In the genomic region with DNA sequence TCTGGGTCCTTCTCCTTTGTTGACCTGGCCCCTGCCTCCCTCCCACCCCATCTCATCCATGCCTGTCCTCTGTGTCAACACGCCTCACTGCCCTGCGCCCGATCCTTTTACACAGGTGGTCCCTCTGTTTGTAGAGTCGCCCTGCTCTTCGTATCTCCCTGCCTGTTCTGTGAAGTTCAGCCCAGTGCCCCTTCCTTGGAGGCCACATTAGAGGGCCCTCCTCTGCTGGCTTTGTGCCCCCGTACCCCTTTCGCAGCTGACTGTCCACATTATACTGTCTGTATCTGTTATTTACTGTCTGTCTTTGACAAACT, we compare ENCODE assay signal across 1 cellular context.
TF ChIP-seq lines count a peak whose summit lies in the region.

No MANE protein-coding gene starts in this region.

TF ChIP-seq in HepG2, 621 proteins besides CTCF, POLR2A, EP300 and RAD21 (continued from another document and continues in another):
- TF ChIP-seq, protein P1, sequence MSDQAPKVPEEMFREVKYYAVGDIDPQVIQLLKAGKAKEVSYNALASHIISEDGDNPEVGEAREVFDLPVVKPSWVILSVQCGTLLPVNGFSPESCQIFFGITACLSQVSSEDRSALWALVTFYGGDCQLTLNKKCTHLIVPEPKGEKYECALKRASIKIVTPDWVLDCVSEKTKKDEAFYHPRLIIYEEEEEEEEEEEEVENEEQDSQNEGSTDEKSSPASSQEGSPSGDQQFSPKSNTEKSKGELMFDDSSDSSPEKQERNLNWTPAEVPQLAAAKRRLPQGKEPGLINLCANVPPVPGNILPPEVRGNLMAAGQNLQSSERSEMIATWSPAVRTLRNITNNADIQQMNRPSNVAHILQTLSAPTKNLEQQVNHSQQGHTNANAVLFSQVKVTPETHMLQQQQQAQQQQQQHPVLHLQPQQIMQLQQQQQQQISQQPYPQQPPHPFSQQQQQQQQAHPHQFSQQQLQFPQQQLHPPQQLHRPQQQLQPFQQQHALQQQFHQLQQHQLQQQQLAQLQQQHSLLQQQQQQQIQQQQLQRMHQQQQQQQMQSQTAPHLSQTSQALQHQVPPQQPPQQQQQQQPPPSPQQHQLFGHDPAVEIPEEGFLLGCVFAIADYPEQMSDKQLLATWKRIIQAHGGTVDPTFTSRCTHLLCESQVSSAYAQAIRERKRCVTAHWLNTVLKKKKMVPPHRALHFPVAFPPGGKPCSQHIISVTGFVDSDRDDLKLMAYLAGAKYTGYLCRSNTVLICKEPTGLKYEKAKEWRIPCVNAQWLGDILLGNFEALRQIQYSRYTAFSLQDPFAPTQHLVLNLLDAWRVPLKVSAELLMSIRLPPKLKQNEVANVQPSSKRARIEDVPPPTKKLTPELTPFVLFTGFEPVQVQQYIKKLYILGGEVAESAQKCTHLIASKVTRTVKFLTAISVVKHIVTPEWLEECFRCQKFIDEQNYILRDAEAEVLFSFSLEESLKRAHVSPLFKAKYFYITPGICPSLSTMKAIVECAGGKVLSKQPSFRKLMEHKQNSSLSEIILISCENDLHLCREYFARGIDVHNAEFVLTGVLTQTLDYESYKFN (CRISPR knock-in tag; conservative IDR thresholded peaks at IDR 0.05): peak; percentile 47; the same call in 1 of the 2 replicates
- TF ChIP-seq, protein P2, sequence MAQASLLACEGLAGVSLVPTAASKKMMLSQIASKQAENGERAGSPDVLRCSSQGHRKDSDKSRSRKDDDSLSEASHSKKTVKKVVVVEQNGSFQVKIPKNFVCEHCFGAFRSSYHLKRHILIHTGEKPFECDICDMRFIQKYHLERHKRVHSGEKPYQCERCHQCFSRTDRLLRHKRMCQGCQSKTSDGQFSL (CRISPR knock-in tag; IDR thresholded peaks at IDR 0.05): no peak
- TF ChIP-seq NR2F2 (IDR thresholded peaks at IDR 0.05; ENCODE audit: borderline replicate concordance, low read depth): no peak; the same call in 1 of the 2 replicates
- peak; percentile 23; the same call in 1 of the 2 replicates for TF ChIP-seq FOSL2 (CRISPR knock-in tag; IDR thresholded peaks at IDR 0.05)
- TF ChIP-seq, protein P3, sequence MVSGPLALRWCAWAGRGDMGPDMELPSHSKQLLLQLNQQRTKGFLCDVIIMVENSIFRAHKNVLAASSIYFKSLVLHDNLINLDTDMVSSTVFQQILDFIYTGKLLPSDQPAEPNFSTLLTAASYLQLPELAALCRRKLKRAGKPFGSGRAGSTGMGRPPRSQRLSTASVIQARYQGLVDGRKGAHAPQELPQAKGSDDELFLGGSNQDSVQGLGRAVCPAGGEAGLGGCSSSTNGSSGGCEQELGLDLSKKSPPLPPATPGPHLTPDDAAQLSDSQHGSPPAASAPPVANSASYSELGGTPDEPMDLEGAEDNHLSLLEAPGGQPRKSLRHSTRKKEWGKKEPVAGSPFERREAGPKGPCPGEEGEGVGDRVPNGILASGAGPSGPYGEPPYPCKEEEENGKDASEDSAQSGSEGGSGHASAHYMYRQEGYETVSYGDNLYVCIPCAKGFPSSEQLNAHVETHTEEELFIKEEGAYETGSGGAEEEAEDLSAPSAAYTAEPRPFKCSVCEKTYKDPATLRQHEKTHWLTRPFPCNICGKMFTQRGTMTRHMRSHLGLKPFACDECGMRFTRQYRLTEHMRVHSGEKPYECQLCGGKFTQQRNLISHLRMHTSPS (CRISPR knock-in tag; IDR thresholded peaks at IDR 0.05; ENCODE audit: low read depth): no peak
- no peak for TF ChIP-seq ZMYM4 (CRISPR knock-in tag; IDR thresholded peaks at IDR 0.05)
- no peak for TF ChIP-seq NFE2 (CRISPR knock-in tag; IDR thresholded peaks at IDR 0.05)
- TF ChIP-seq ZNF781 (CRISPR knock-in tag; IDR thresholded peaks at IDR 0.05; ENCODE audit: borderline replicate concordance, not compliant biosample characterization): no peak
- TF ChIP-seq ZC3H13 (CRISPR knock-in tag; IDR thresholded peaks at IDR 0.05): no peak
- TF ChIP-seq ETV6 (CRISPR knock-in tag; conservative IDR thresholded peaks at IDR 0.05): no peak
- TF ChIP-seq ZNF234 (CRISPR knock-in tag; conservative IDR thresholded peaks at IDR 0.05): no peak
- TF ChIP-seq ZNF776 (CRISPR knock-in tag; IDR thresholded peaks at IDR 0.05): no peak
- TF ChIP-seq ZBTB20 (CRISPR knock-in tag; IDR thresholded peaks at IDR 0.05; ENCODE audit: borderline replicate concordance, low read depth): no peak
- TF ChIP-seq ZNF614 (CRISPR knock-in tag; IDR thresholded peaks at IDR 0.05; ENCODE audit: borderline replicate concordance): 0 out of 2 replicates have a peak, but pooled peaks have one; percentile 19
- peak; percentile 51 for TF ChIP-seq GATAD2A (CRISPR knock-in tag; IDR thresholded peaks at IDR 0.05)
- TF ChIP-seq, protein P4, sequence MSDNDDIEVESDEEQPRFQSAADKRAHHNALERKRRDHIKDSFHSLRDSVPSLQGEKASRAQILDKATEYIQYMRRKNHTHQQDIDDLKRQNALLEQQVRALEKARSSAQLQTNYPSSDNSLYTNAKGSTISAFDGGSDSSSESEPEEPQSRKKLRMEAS (IDR thresholded peaks at IDR 0.05): no peak
- peak; percentile 17; the same call in 1 of the 2 replicates for TF ChIP-seq SAP130 (CRISPR knock-in tag; IDR thresholded peaks at IDR 0.05; ENCODE audit: low read depth)
- TF ChIP-seq, protein P5, sequence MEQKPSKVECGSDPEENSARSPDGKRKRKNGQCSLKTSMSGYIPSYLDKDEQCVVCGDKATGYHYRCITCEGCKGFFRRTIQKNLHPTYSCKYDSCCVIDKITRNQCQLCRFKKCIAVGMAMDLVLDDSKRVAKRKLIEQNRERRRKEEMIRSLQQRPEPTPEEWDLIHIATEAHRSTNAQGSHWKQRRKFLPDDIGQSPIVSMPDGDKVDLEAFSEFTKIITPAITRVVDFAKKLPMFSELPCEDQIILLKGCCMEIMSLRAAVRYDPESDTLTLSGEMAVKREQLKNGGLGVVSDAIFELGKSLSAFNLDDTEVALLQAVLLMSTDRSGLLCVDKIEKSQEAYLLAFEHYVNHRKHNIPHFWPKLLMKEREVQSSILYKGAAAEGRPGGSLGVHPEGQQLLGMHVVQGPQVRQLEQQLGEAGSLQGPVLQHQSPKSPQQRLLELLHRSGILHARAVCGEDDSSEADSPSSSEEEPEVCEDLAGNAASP (CRISPR knock-in tag; IDR thresholded peaks at IDR 0.05; ENCODE audit: borderline replicate concordance): no peak
- TF ChIP-seq HOXD1 (CRISPR knock-in tag; IDR thresholded peaks at IDR 0.05): no peak
- no peak for TF ChIP-seq MAFF (IDR thresholded peaks at IDR 0.05; ENCODE audit: low read depth, low read length)
- TF ChIP-seq, protein P6, sequence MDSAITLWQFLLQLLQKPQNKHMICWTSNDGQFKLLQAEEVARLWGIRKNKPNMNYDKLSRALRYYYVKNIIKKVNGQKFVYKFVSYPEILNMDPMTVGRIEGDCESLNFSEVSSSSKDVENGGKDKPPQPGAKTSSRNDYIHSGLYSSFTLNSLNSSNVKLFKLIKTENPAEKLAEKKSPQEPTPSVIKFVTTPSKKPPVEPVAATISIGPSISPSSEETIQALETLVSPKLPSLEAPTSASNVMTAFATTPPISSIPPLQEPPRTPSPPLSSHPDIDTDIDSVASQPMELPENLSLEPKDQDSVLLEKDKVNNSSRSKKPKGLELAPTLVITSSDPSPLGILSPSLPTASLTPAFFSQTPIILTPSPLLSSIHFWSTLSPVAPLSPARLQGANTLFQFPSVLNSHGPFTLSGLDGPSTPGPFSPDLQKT (CRISPR knock-in tag; IDR thresholded peaks at IDR 0.05; ENCODE audit: borderline replicate concordance): no peak
- TF ChIP-seq NCOR1 (IDR thresholded peaks at IDR 0.05; ENCODE audit: borderline replicate concordance, low read length): 0 out of 2 replicates have a peak, but pooled peaks have one; percentile 22
- TF ChIP-seq, protein P7, sequence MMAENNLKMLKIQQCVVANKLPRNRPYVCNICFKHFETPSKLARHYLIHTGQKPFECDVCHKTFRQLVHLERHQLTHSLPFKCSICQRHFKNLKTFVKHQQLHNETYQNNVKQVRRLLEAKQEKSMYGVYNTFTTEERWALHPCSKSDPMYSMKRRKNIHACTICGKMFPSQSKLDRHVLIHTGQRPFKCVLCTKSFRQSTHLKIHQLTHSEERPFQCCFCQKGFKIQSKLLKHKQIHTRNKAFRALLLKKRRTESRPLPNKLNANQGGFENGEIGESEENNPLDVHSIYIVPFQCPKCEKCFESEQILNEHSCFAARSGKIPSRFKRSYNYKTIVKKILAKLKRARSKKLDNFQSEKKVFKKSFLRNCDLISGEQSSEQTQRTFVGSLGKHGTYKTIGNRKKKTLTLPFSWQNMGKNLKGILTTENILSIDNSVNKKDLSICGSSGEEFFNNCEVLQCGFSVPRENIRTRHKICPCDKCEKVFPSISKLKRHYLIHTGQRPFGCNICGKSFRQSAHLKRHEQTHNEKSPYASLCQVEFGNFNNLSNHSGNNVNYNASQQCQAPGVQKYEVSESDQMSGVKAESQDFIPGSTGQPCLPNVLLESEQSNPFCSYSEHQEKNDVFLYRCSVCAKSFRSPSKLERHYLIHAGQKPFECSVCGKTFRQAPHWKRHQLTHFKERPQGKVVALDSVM (CRISPR knock-in tag; IDR thresholded peaks at IDR 0.05): no peak
- peak; percentile 84 for TF ChIP-seq FOXA3 (CRISPR knock-in tag; IDR thresholded peaks at IDR 0.05)
- TF ChIP-seq NFIB (CRISPR knock-in tag; IDR thresholded peaks at IDR 0.05; ENCODE audit: borderline replicate concordance): no peak
- TF ChIP-seq, protein P8, sequence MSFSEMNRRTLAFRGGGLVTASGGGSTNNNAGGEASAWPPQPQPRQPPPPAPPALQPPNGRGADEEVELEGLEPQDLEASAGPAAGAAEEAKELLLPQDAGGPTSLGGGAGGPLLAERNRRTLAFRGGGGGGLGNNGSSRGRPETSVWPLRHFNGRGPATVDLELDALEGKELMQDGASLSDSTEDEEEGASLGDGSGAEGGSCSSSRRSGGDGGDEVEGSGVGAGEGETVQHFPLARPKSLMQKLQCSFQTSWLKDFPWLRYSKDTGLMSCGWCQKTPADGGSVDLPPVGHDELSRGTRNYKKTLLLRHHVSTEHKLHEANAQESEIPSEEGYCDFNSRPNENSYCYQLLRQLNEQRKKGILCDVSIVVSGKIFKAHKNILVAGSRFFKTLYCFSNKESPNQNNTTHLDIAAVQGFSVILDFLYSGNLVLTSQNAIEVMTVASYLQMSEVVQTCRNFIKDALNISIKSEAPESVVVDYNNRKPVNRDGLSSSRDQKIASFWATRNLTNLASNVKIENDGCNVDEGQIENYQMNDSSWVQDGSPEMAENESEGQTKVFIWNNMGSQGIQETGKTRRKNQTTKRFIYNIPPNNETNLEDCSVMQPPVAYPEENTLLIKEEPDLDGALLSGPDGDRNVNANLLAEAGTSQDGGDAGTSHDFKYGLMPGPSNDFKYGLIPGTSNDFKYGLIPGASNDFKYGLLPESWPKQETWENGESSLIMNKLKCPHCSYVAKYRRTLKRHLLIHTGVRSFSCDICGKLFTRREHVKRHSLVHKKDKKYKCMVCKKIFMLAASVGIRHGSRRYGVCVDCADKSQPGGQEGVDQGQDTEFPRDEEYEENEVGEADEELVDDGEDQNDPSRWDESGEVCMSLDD (CRISPR knock-in tag; IDR thresholded peaks at IDR 0.05; ENCODE audit: borderline replicate concordance): no peak
- TF ChIP-seq ZFP36L1 (CRISPR knock-in tag; IDR thresholded peaks at IDR 0.05): no peak
- no peak for TF ChIP-seq SMARCE1 (IDR thresholded peaks at IDR 0.05; ENCODE audit: borderline replicate concordance)
- TF ChIP-seq, protein P9, sequence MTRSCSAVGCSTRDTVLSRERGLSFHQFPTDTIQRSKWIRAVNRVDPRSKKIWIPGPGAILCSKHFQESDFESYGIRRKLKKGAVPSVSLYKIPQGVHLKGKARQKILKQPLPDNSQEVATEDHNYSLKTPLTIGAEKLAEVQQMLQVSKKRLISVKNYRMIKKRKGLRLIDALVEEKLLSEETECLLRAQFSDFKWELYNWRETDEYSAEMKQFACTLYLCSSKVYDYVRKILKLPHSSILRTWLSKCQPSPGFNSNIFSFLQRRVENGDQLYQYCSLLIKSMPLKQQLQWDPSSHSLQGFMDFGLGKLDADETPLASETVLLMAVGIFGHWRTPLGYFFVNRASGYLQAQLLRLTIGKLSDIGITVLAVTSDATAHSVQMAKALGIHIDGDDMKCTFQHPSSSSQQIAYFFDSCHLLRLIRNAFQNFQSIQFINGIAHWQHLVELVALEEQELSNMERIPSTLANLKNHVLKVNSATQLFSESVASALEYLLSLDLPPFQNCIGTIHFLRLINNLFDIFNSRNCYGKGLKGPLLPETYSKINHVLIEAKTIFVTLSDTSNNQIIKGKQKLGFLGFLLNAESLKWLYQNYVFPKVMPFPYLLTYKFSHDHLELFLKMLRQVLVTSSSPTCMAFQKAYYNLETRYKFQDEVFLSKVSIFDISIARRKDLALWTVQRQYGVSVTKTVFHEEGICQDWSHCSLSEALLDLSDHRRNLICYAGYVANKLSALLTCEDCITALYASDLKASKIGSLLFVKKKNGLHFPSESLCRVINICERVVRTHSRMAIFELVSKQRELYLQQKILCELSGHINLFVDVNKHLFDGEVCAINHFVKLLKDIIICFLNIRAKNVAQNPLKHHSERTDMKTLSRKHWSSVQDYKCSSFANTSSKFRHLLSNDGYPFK (CRISPR knock-in tag; IDR thresholded peaks at IDR 0.05; ENCODE audit: borderline replicate concordance): no peak
- no peak for TF ChIP-seq FOXA1 (IDR thresholded peaks at IDR 0.05)
- TF ChIP-seq FOXA1 (CRISPR knock-in tag; IDR thresholded peaks at IDR 0.05): peak; percentile 89
- no peak for TF ChIP-seq ZNF496 (CRISPR knock-in tag; IDR thresholded peaks at IDR 0.05; ENCODE audit: insufficient replicate concordance)
- TF ChIP-seq ZNF335 (CRISPR knock-in tag; IDR thresholded peaks at IDR 0.05): no peak; the same call in 1 of the 2 replicates
- 0 out of 2 replicates have a peak, but pooled peaks have one; percentile 2 for TF ChIP-seq ETV5 (CRISPR knock-in tag; IDR thresholded peaks at IDR 0.05; ENCODE audit: borderline replicate concordance)
- TF ChIP-seq FOXO1 (CRISPR knock-in tag; IDR thresholded peaks at IDR 0.05): 0 out of 2 replicates have a peak, but pooled peaks have one; percentile 30
- no peak for TF ChIP-seq NFATC3 (CRISPR knock-in tag; IDR thresholded peaks at IDR 0.05)
- TF ChIP-seq, protein P10, sequence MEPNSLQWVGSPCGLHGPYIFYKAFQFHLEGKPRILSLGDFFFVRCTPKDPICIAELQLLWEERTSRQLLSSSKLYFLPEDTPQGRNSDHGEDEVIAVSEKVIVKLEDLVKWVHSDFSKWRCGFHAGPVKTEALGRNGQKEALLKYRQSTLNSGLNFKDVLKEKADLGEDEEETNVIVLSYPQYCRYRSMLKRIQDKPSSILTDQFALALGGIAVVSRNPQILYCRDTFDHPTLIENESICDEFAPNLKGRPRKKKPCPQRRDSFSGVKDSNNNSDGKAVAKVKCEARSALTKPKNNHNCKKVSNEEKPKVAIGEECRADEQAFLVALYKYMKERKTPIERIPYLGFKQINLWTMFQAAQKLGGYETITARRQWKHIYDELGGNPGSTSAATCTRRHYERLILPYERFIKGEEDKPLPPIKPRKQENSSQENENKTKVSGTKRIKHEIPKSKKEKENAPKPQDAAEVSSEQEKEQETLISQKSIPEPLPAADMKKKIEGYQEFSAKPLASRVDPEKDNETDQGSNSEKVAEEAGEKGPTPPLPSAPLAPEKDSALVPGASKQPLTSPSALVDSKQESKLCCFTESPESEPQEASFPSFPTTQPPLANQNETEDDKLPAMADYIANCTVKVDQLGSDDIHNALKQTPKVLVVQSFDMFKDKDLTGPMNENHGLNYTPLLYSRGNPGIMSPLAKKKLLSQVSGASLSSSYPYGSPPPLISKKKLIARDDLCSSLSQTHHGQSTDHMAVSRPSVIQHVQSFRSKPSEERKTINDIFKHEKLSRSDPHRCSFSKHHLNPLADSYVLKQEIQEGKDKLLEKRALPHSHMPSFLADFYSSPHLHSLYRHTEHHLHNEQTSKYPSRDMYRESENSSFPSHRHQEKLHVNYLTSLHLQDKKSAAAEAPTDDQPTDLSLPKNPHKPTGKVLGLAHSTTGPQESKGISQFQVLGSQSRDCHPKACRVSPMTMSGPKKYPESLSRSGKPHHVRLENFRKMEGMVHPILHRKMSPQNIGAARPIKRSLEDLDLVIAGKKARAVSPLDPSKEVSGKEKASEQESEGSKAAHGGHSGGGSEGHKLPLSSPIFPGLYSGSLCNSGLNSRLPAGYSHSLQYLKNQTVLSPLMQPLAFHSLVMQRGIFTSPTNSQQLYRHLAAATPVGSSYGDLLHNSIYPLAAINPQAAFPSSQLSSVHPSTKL (CRISPR knock-in tag; IDR thresholded peaks at IDR 0.05): peak; percentile 73; the same call in 1 of the 2 replicates
- TF ChIP-seq RXRB (CRISPR knock-in tag; IDR thresholded peaks at IDR 0.05; ENCODE audit: borderline replicate concordance): peak; percentile 62; the same call in 1 of the 2 replicates
